ENCODE assay signal across 7 cellular contexts in genomic region chr11:65663634-65664200, GRCh38. TPM values are rescaled to one million over a fixed set of nuclear protein-coding genes. Genes with fewer than 3 reads are reported as not detected.
DNase-seq lines count a peak whose midpoint lies in the region; ATAC-seq, FAIRE-seq and TF ChIP-seq lines count a peak whose summit lies in the region.

No MANE protein-coding gene starts in this region.

- H3K9ac ChIP-seq in skeletal muscle satellite cell (ENCODE audit: low read depth, low read length) = peak overlapping the region; percentile 98

- no peak for DNase-seq in GM12891 (ENCODE audit: insufficient read length, low spot score)
- no peak for DNase-seq in RWPE2 (ENCODE audit: low spot score)
- DNase-seq in bronchial epithelial cell (ENCODE audit: low read depth) = peak; percentile 31
- DNase-seq in iPS-NIHi11 (ENCODE audit: low spot score) = peak; percentile 60
- no peak for DNase-seq in SHP77 treated with DMSO at 0.1 percent for 48 hours (lab: John Stamatoyannopoulos, UW)

- H3K4me3 ChIP-seq in RWPE2 (ENCODE audit: severe bottlenecking) = peak overlapping the region; percentile 79
- H3K4me3 ChIP-seq in bronchial epithelial cell (ENCODE audit: low read depth, low read length) = peak overlapping the region; percentile 74
- H3K4me3 ChIP-seq in skeletal muscle satellite cell (ENCODE audit: low read length) = peak overlapping the region; percentile 77

- H3K9me3 ChIP-seq in RWPE2 (ENCODE audit: severe bottlenecking) (no peaks in the 10 kb centered on the region), skeletal muscle satellite cell (replicated peaks; ENCODE audit: low read length) (no peaks in the 10 kb centered on the region)

- H3K27me3 ChIP-seq in RWPE2 (ENCODE audit: insufficient read depth, poor library complexity, severe bottlenecking) = no peaks in the 10 kb centered on the region
- H3K27me3 ChIP-seq in bronchial epithelial cell (ENCODE audit: control insufficient read depth, insufficient read depth, low read length) = no peaks in the 10 kb centered on the region
- no peaks in the 10 kb centered on the region for H3K27me3 ChIP-seq in skeletal muscle satellite cell (ENCODE audit: control insufficient read depth, insufficient read depth, low read length)

- FAIRE-seq in GM12891 (lab: Jason Lieb, UNC) = peak; percentile 66
- no peak for FAIRE-seq in bronchial epithelial cell (lab: Jason Lieb, UNC)

- H3K4me1 ChIP-seq in RWPE2 (ENCODE audit: insufficient read depth, poor library complexity, severe bottlenecking) = peaks cover 8% of the 10 kb centered on the region
- H3K4me1 ChIP-seq in skeletal muscle satellite cell (ENCODE audit: control insufficient read depth, insufficient read depth, low read length) = peaks cover 24% of the 10 kb centered on the region

- TF ChIP-seq CTCF in RWPE2 (IDR thresholded peaks at IDR 0.05; ENCODE audit: poor library complexity, severe bottlenecking) = no peak
- no peak for TF ChIP-seq CTCF in bronchial epithelial cell (IDR thresholded peaks at IDR 0.05; ENCODE audit: insufficient read depth, low read length, severe bottlenecking)

- H3K4me2 ChIP-seq in skeletal muscle satellite cell (ENCODE audit: low read length) = peak overlapping the region; percentile 99

- peak overlapping the region; percentile 77 for H3K27ac ChIP-seq in RWPE2 (ENCODE audit: poor library complexity, severe bottlenecking)

- peak; percentile 20 for ATAC-seq in HG02798 (IDR thresholded peaks at IDR 0.05; ENCODE audit: poor library complexity, unreplicated experiment)
- peak; percentile 45 for ATAC-seq in RWPE2 (ENCODE audit: low read depth)

- 0 out of 2 replicates have a peak, but pooled peaks have one; percentile 36 for TF ChIP-seq POLR2A in GM12891 (IDR thresholded peaks at IDR 0.05; ENCODE audit: low read depth, low read length)

- H3K36me3 ChIP-seq in RWPE2 (ENCODE audit: low read depth) (peaks cover 30% of the 10 kb centered on the region), bronchial epithelial cell (ENCODE audit: control insufficient read depth, insufficient read depth, low read length) (peaks cover 22% of the 10 kb centered on the region), skeletal muscle satellite cell (ENCODE audit: insufficient read depth, low read length) (peaks cover 32% of the 10 kb centered on the region)

TF ChIP-seq in GM12891, 5 proteins besides CTCF, POLR2A, EP300 and RAD21:
- TF ChIP-seq SPI1 (IDR thresholded peaks at IDR 0.05; ENCODE audit: low read depth, low read length) = peak; percentile 65; the same call in 1 of the 2 replicates
- TF ChIP-seq POLR2AphosphoS5 (IDR thresholded peaks at IDR 0.05; ENCODE audit: low read depth, low read length) = no peak
- TF ChIP-seq POU2F2 (IDR thresholded peaks at IDR 0.05; ENCODE audit: low read depth, low read length) = peak; percentile 2; the same call in 1 of the 2 replicates
- peak; percentile 9; the same call in 1 of the 2 replicates for TF ChIP-seq TAF1 (IDR thresholded peaks at IDR 0.05; ENCODE audit: low read depth, low read length)

RNA-seq across cellular contexts. Expression of gene RELA, which starts 1.0 kb away (rescaled TPM):
- polyA plus RNA-seq in GM12891 (2012; ENCODE audit: low read depth, missing spikeins) = 41.3 TPM
- total RNA-seq in bronchial epithelial cell = 9.5 and 15.2 TPM in 2 replicates
- 18.0 and 25.6 TPM in 2 replicates for total RNA-seq in skeletal muscle satellite cell (2012; rRNA removed)

RNA-seq across cellular contexts. Expression of gene SIPA1, which starts 25.8 kb away (rescaled TPM):
- polyA plus RNA-seq in GM12891 (2012; ENCODE audit: low read depth, missing spikeins) = 62.2 TPM
- 11.1 and 15.1 TPM in 2 replicates for total RNA-seq in bronchial epithelial cell
- total RNA-seq in skeletal muscle satellite cell (2012; rRNA removed) = 19.2 and 19.3 TPM in 2 replicates

RNA-seq across cellular contexts. Expression of gene PCNX3, which starts 48.1 kb away (rescaled TPM):
- polyA plus RNA-seq in GM12891 (2012; ENCODE audit: low read depth, missing spikeins) = 15.4 TPM
- total RNA-seq in bronchial epithelial cell = 5.3 and 10.2 TPM in 2 replicates
- 29.4 and 33.4 TPM in 2 replicates for total RNA-seq in skeletal muscle satellite cell (2012; rRNA removed)

RNA-seq across cellular contexts. Expression of gene KAT5, which starts 48.3 kb away (rescaled TPM):
- 31.9 TPM for polyA plus RNA-seq in GM12891 (2012; ENCODE audit: low read depth, missing spikeins)
- 34.8 and 37.6 TPM in 2 replicates for total RNA-seq in bronchial epithelial cell
- 23.8 and 27.1 TPM in 2 replicates for total RNA-seq in skeletal muscle satellite cell (2012; rRNA removed)

RNA-seq across cellular contexts. Expression of gene MAP3K11, which starts 49.7 kb away (rescaled TPM):
- 26.7 TPM for polyA plus RNA-seq in GM12891 (2012; ENCODE audit: low read depth, missing spikeins)
- total RNA-seq in bronchial epithelial cell = 11.1 and 18.6 TPM in 2 replicates
- 22.9 and 25.9 TPM in 2 replicates for total RNA-seq in skeletal muscle satellite cell (2012; rRNA removed)

Comparison
In these comparisons a context has a peak if more than half of its experiments do, and no peak if none do; other contexts are left out.
1. DNase-seq: peak in bronchial epithelial cell (single experiment) and iPS-NIHi11 (single experiment); none in GM12891 (single experiment), RWPE2 (single experiment) and SHP77 treated with DMSO at 0.1 percent for 48 hours (single experiment).
2. Peak in every context shown above with its lines, with median percentiles within 50 percentile points of each other: H3K4me3 ChIP-seq.